In genomic region chr7:42945821-42946615, GRCh38 we compare ENCODE assay signal across 10 cellular contexts. TPM values are rescaled to one million over a fixed set of nuclear protein-coding genes. Genes with fewer than 3 reads are reported as not detected.
DNase-seq lines count a peak whose midpoint lies in the region; ATAC-seq and TF ChIP-seq lines count a peak whose summit lies in the region.
"Had no signal": no experiment of that assay in that cellular context is flagged by ENCODE, and none has a peak within 500 bp of the region (broad histone marks: within the 10 kb centered on the region; RNA-seq: fewer than 3 reads in every experiment).

No MANE protein-coding gene starts in this region.

- no peaks in the 10 kb centered on the region for H3K9me3 ChIP-seq in aorta (ENCODE audit: control insufficient read depth, low read length)
- no peaks in the 10 kb centered on the region for H3K9me3 ChIP-seq in hepatocyte (ENCODE audit: low read depth)

- peaks cover 17% of the 10 kb centered on the region for H3K4me1 Mint-ChIP-seq in activated CD4-positive, alpha-beta memory T cell treated with anti-CD3 and anti-CD28 coated beads, Interleukin-2, amount 10 ng/mL, durations not matched to agents 7 days and 5 days

- no peaks in the 10 kb centered on the region for H3K9me3 Mint-ChIP-seq in activated CD4-positive, alpha-beta memory T cell treated with anti-CD3 and anti-CD28 coated beads, Interleukin-2, amount 10 ng/mL, durations not matched to agents 7 days and 5 days

- H3K4me3 Mint-ChIP-seq in activated CD4-positive, alpha-beta memory T cell treated with anti-CD3 and anti-CD28 coated beads, Interleukin-2, amount 10 ng/mL, durations not matched to agents 7 days and 5 days: peak overlapping the region; percentile 64

- no peak overlapping the region for H3K27ac ChIP-seq in ACC112 (ENCODE audit: low read depth, low read length)
- no peak overlapping the region for H3K27ac ChIP-seq in aorta (ENCODE audit: low read depth in 1 of 2, low read length in 2 of 2)
- no peak overlapping the region for H3K27ac ChIP-seq in hepatocyte
- H3K27ac ChIP-seq: skin epidermis had no signal

- CTCF ChIA-PET in activated CD4-positive, alpha-beta memory T cell treated with anti-CD3 and anti-CD28 coated beads, Interleukin-2, amount 10 ng/mL, durations not matched to agents 7 days and 5 days (lab: Charles Lee): interaction anchor here (1.0 to 1.8 kb wide), 4 partner anchors 11 to 315 kb away, joined by 3 to 10 read pairs (median 6); no protein-coding TSS in a partner anchor

- H3K4me1 ChIP-seq in ACC112 (ENCODE audit: control insufficient read depth, insufficient read depth, low read length, unreplicated experiment): peaks cover 10% of the 10 kb centered on the region
- no peaks in the 10 kb centered on the region for H3K4me1 ChIP-seq in aorta (ENCODE audit: control insufficient read depth in 1 of 2, insufficient read depth in 2 of 2, low read length in 2 of 2)
- H3K4me1 ChIP-seq in hepatocyte (ENCODE audit: insufficient read depth): no peaks in the 10 kb centered on the region

- H3K27me3 Mint-ChIP-seq in activated CD4-positive, alpha-beta memory T cell treated with anti-CD3 and anti-CD28 coated beads, Interleukin-2, amount 10 ng/mL, durations not matched to agents 7 days and 5 days: no peaks in the 10 kb centered on the region

- no peak for TF ChIP-seq CTCF in hepatocyte (IDR thresholded peaks at IDR 0.05; ENCODE audit: poor library complexity)

- no peaks in the 10 kb centered on the region for H4K20me1 ChIP-seq in hepatocyte (ENCODE audit: insufficient read depth, poor library complexity, severe bottlenecking)

- no peaks in the 10 kb centered on the region for H3K27me3 ChIP-seq in ACC112 (ENCODE audit: insufficient read depth, low read length)
- H3K27me3 ChIP-seq in aorta (ENCODE audit: control insufficient read depth in 1 of 2, insufficient read depth in 2 of 2, low read length in 1 of 2): no peaks in the 10 kb centered on the region
- H3K27me3 ChIP-seq in hepatocyte: no peaks in the 10 kb centered on the region

- intact Hi-C loops in aorta (cut with DNase I): loop anchor here in 1 of 2 donors (10.0 kb wide), 1 partner anchor 159 kb away; no protein-coding TSS in a partner anchor

- in situ Hi-C loops in KBM-7 (cut with MboI; ENCODE audit: low pct_unique_long_range_greater_than_20kb, low sequenced_read_pairs): no loop called here

- no peak overlapping the region for H2AFZ ChIP-seq in ACC112 (ENCODE audit: low read length, unreplicated experiment)
- H2AFZ ChIP-seq in hepatocyte: no peak overlapping the region

- peak overlapping the region; percentile 77 for H3K27ac Mint-ChIP-seq in activated CD4-positive, alpha-beta memory T cell treated with anti-CD3 and anti-CD28 coated beads, Interleukin-2, amount 10 ng/mL, durations not matched to agents 7 days and 5 days

- no peaks in the 10 kb centered on the region for H3K9me2 ChIP-seq in hepatocyte (replicated peaks; ENCODE audit: insufficient read depth)

- H3K36me3 ChIP-seq in ACC112 (ENCODE audit: insufficient read depth, low read length) (no peaks in the 10 kb centered on the region), aorta (ENCODE audit: control insufficient read depth in 1 of 2, insufficient read depth in 2 of 2, low read length in 1 of 2) (no peaks in the 10 kb centered on the region), hepatocyte (replicated peaks; ENCODE audit: insufficient read depth, low read depth) (no peaks in the 10 kb centered on the region)

- no peaks in the 10 kb centered on the region for H3K36me3 Mint-ChIP-seq in activated CD4-positive, alpha-beta memory T cell treated with anti-CD3 and anti-CD28 coated beads, Interleukin-2, amount 10 ng/mL, durations not matched to agents 7 days and 5 days (ENCODE audit: low read depth)

- ATAC-seq in GM18907 (IDR thresholded peaks at IDR 0.05; ENCODE audit: unreplicated experiment) (peak; percentile 70), HG03025 (IDR thresholded peaks at IDR 0.05; ENCODE audit: low FRiP score, unreplicated experiment) (peak; percentile 65), aorta (ENCODE audit: low FRiP score) (no peak)

- POLR2A ChIA-PET in activated CD4-positive, alpha-beta memory T cell treated with anti-CD3 and anti-CD28 coated beads, Interleukin-2, amount 10 ng/mL, durations not matched to agents 7 days and 5 days (lab: Charles Lee): interaction anchor here (0.6 to 3.0 kb wide), 3 partner anchors 11 to 358 kb away, joined by 3 to 24 read pairs (median 5); partner anchors contain the start of genes MRPL32 and PSMA2

- WGBS in aorta, 2 donors: 17% methylated on average over 4 of the region's 4 CpGs
- WGBS in hepatocyte (ENCODE audit: low lambda C conversion rate, missing lambda C conversion rate): 59% methylated on average over 4 of the region's 4 CpGs

- peak; percentile 40 for DNase-seq in activated CD4-positive, alpha-beta memory T cell treated with anti-CD3 and anti-CD28 coated beads, Interleukin-2, amount 10 ng/mL, durations not matched to agents 7 days and 5 days
- DNase-seq in KBM-7 (no peak), aorta (no peak), hepatocyte (ENCODE audit: low spot score) (no peak), germinal center (ENCODE audit: low spot score) (no peak)
- DNase-seq: NCI-H1048 had no signal

- H3K4me3 ChIP-seq in ACC112 (ENCODE audit: low read depth, low read length): peak overlapping the region; percentile 64
- no peak overlapping the region for H3K4me3 ChIP-seq in aorta (ENCODE audit: low read length in 2 of 2)
- H3K4me3 ChIP-seq in hepatocyte: no peak overlapping the region
- H3K4me3 ChIP-seq: skin epidermis had no signal

- H3K79me2 ChIP-seq in ACC112 (ENCODE audit: control insufficient read depth, insufficient read depth, low read length, unreplicated experiment) (no peaks in the 10 kb centered on the region), hepatocyte (no peaks in the 10 kb centered on the region)

- no peak overlapping the region for H3K4me2 ChIP-seq in hepatocyte

RNA-seq across cellular contexts. Expression of gene MRPL32, which starts 13.8 kb away (rescaled TPM):
- 10 to 100 TPM; 47.2 to 47.4 TPM for total RNA-seq in activated CD4-positive, alpha-beta memory T cell treated with anti-CD3 and anti-CD28 coated beads, Interleukin-2, amount 10 ng/mL, durations not matched to agents 7 days and 5 days
- total RNA-seq in aorta (10 to 100 TPM; 42.5 to 42.9 TPM), hepatocyte (67.4 and 70.0 TPM in 2 replicates)
- polyA plus RNA-seq in aorta (100 to 1,000 TPM in 1 of 2 donors, 10 to 100 TPM in 1; 68.5 to 107 TPM), hepatocyte (59.9 and 69.2 TPM in 2 replicates)

RNA-seq across cellular contexts. Expression of gene PSMA2, which starts 14.0 kb away (rescaled TPM):
- total RNA-seq in activated CD4-positive, alpha-beta memory T cell treated with anti-CD3 and anti-CD28 coated beads, Interleukin-2, amount 10 ng/mL, durations not matched to agents 7 days and 5 days: 100 to 1,000 TPM; 132 to 133 TPM
- total RNA-seq in aorta (10 to 100 TPM; 50.4 to 66.3 TPM), hepatocyte (117 and 118 TPM in 2 replicates)
- polyA plus RNA-seq in aorta (100 to 1,000 TPM; 105 to 108 TPM), hepatocyte (213 and 217 TPM in 2 replicates)

RNA-seq across cellular contexts. Expression of gene C7orf25, which starts 34.1 kb away (rescaled TPM):
- 1 to 10 TPM; 2.4 to 5.3 TPM for total RNA-seq in activated CD4-positive, alpha-beta memory T cell treated with anti-CD3 and anti-CD28 coated beads, Interleukin-2, amount 10 ng/mL, durations not matched to agents 7 days and 5 days
- total RNA-seq in aorta (1 to 10 TPM; 3.2 to 5.0 TPM), hepatocyte (5.9 and 9.9 TPM in 2 replicates)
- polyA plus RNA-seq in aorta (1 to 10 TPM; 3.6 to 5.0 TPM), hepatocyte (2.4 and 3.9 TPM in 2 replicates)
